ENCODE assay signal across 14 cellular contexts in genomic region chr7:71900556-71900955, GRCh38.
"Had no signal": no experiment of that assay in that cellular context is flagged by ENCODE, and none has a peak within 500 bp of the region (broad histone marks: within the 10 kb centered on the region; RNA-seq: fewer than 3 reads in every experiment).

No MANE protein-coding gene starts in this region.

- H3K4me3 ChIP-seq: esophagus squamous epithelium, tibial nerve, uterus had no signal

- DNase-seq: activated CD4-positive, alpha-beta T cell treated with anti-CD3 and anti-CD28 coated beads, Interleukin-2, amount 50 U/mL, for 4 hours; activated T-cell treated with anti-CD3 and anti-CD28 coated beads for 4 hours; dermis blood vessel endothelial cell; effector memory CD4-positive, alpha-beta T cell; esophagus squamous epithelium; left ventricle myocardium superior; occipital lobe; stimulated activated CD8-positive, alpha-beta memory T cell treated with anti-CD3 and anti-CD28 coated beads, Interleukin-4, amount 100 ng/mL, for 48 hours; stimulated activated naive CD4-positive, alpha-beta T cell treated with Interleukin-2 at 50 U/mL for 16 hours; uterus; WERI-Rb-1 had no signal

- H3K4me1 ChIP-seq: esophagus squamous epithelium, tibial nerve, uterus had no signal

- H3K9me3 ChIP-seq: esophagus squamous epithelium, uterus had no signal

- H3K27ac ChIP-seq: esophagus squamous epithelium, tibial nerve, uterus, WERI-Rb-1 had no signal

- ATAC-seq: left ventricle myocardium superior had no signal

- H3K36me3 ChIP-seq: esophagus squamous epithelium, tibial nerve, uterus, WERI-Rb-1 had no signal

- FAIRE-seq: bronchial epithelial cell, endothelial cell of umbilical vein had no signal

- H3K27me3 ChIP-seq: esophagus squamous epithelium, tibial nerve, uterus had no signal
